Comparison of ENCODE assay signal across 19 cellular contexts in the genomic region with DNA sequence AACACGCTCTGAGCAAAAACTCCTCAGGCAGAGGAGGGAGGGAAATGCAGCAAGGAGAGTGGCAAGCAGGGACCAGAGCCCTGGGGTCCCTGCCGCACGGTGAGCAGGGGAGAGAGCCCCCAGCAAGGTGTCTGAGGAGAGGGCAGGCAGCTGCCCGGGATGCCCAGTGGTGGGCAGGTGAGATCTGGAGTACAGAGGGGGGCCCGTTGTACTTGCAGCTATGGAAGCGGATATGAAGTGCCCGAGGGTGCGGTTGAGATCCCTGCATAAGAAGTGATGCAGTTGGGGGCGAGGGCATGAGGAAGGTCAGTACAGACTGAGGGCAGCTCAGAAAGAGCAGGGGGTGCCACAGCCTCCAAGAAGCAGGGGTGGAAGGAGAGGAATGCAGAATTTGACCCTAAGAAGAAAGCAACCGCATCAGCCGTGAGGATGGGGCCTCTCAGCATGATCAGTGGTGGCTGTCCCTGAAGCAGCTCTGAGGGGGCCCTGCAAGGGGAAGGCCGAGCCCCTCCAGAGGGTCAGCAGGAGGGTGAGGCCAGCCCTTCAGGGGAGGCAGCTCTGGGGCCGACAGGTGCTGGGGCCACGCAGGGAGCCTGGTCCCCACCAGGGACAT.
"Had no signal": no experiment of that assay in that cellular context is flagged by ENCODE, and none has a peak within 500 bp of the region (broad histone marks: within the 10 kb centered on the region; RNA-seq: fewer than 3 reads in every experiment).

No MANE protein-coding gene starts in this region.

- H3K4me3 ChIP-seq: colonic mucosa, gastroesophageal sphincter, heart left ventricle, prostate gland, SK-N-MC, skin epidermis had no signal

- H3K36me3 Mint-ChIP-seq: WTC11 had no signal

- H3K4me3 Mint-ChIP-seq: activated CD4-positive, alpha-beta T cell treated with anti-CD3 and anti-CD28 coated beads for 36 hours; activated naive CD4-positive, alpha-beta T cell treated with anti-CD3 and anti-CD28 coated beads for 36 hours; immature natural killer cell; nephron progenitor cell; WTC11 had no signal

- H3K27me3 ChIP-seq: brain microvascular endothelial cell, colonic mucosa, heart left ventricle had no signal

- H3K36me3 ChIP-seq: brain microvascular endothelial cell, colonic mucosa, prostate gland had no signal

- H3K27me3 Mint-ChIP-seq: activated CD4-positive, alpha-beta T cell treated with anti-CD3 and anti-CD28 coated beads for 36 hours had no signal

- H3K27ac Mint-ChIP-seq: activated CD4-positive, alpha-beta T cell treated with anti-CD3 and anti-CD28 coated beads for 36 hours; activated naive CD4-positive, alpha-beta T cell treated with anti-CD3 and anti-CD28 coated beads for 36 hours; activated T-helper 2 cell treated with anti-CD3 and anti-CD28 coated beads, Interferon-gamma antibody, Interleukin-2, Interleukin-4, amounts not matched to agents 10 μg/mL and 5 μg/mL and 100 μg/mL, durations not matched to agents 14 hours and 24 hours and 36 hours; immature natural killer cell; nephron progenitor cell; WTC11 had no signal

- H3K4me1 Mint-ChIP-seq: activated CD4-positive, alpha-beta T cell treated with anti-CD3 and anti-CD28 coated beads for 36 hours; WTC11 had no signal

- DNase-seq: activated CD4-positive, alpha-beta T cell treated with anti-CD3 and anti-CD28 coated beads for 36 hours; activated naive CD4-positive, alpha-beta T cell treated with anti-CD3 and anti-CD28 coated beads for 36 hours; activated T-cell treated with anti-CD3 and anti-CD28 coated beads for 4 hours; aorta; brain microvascular endothelial cell; central memory CD4-positive, alpha-beta T cell; colonic mucosa; erythroblast; immature natural killer cell; left ventricle myocardium superior; nephron progenitor cell; right cardiac atrium had no signal

- ATAC-seq: activated CD4-positive, alpha-beta T cell treated with anti-CD3 and anti-CD28 coated beads for 36 hours; gastroesophageal sphincter; heart left ventricle; left ventricle myocardium superior; right cardiac atrium; WTC11 had no signal

- H3K4me1 ChIP-seq: colonic mucosa, gastroesophageal sphincter, heart left ventricle, prostate gland had no signal

- H3K27ac ChIP-seq: brain microvascular endothelial cell, colonic mucosa, gastroesophageal sphincter, heart left ventricle, prostate gland, SK-N-MC, skin epidermis had no signal

- H3K9me3 Mint-ChIP-seq: activated naive CD4-positive, alpha-beta T cell treated with anti-CD3 and anti-CD28 coated beads for 36 hours; activated T-helper 2 cell treated with anti-CD3 and anti-CD28 coated beads, Interferon-gamma antibody, Interleukin-2, Interleukin-4, amounts not matched to agents 10 μg/mL and 5 μg/mL and 100 μg/mL, durations not matched to agents 14 hours and 24 hours and 36 hours; immature natural killer cell; nephron progenitor cell; WTC11 had no signal
